ENCODE assay signal across 9 cellular contexts in genomic region chr20:47360207-47360488, GRCh38. TPM values are rescaled to one million over a fixed set of nuclear protein-coding genes. Genes with fewer than 3 reads are reported as not detected.
DNase-seq lines count a peak whose midpoint lies in the region; ATAC-seq, FAIRE-seq and TF ChIP-seq lines count a peak whose summit lies in the region.
"Had no signal": no experiment of that assay in that cellular context is flagged by ENCODE, and none has a peak within 500 bp of the region (broad histone marks: within the 10 kb centered on the region; RNA-seq: fewer than 3 reads in every experiment).

No MANE protein-coding gene starts in this region.

- H3K4me2 ChIP-seq in keratinocyte (ENCODE audit: control insufficient read depth, extremely low read depth, insufficient read depth, low read depth, low read length), result peak overlapping the region; percentile 91

- peak overlapping the region; percentile 70 for H3K27ac ChIP-seq in adipose tissue (ENCODE audit: low read depth, low read length)
- peak overlapping the region; percentile 99 for H3K27ac ChIP-seq in keratinocyte (ENCODE audit: control insufficient read depth, insufficient read depth, low read length)
- H3K27ac ChIP-seq in thyroid gland, result peak overlapping the region; percentile 99 to 100 (median 100)

- peaks cover 65% of the 10 kb centered on the region for H3K4me1 ChIP-seq in keratinocyte (ENCODE audit: control insufficient read depth, extremely low read depth, insufficient read depth, low read length)
- peaks cover 63 to 70% of the 10 kb centered on the region in 2 donors for H3K4me1 ChIP-seq in thyroid gland

- dilution Hi-C loops in keratinocyte (cut with MboI; ENCODE audit: extremely low pct_ligation_motif_present, low sequenced_read_pairs), result no loop called here

- FAIRE-seq in keratinocyte (lab: Jason Lieb, UNC), result no peak

- peaks cover 14% of the 10 kb centered on the region for H3K79me2 ChIP-seq in keratinocyte (ENCODE audit: control insufficient read depth, insufficient read depth, low read length)

- no peaks in the 10 kb centered on the region for H4K20me1 ChIP-seq in keratinocyte (ENCODE audit: control insufficient read depth, extremely low read depth, insufficient read depth, low read length)

- no peak for ATAC-seq in HG02981 (IDR thresholded peaks at IDR 0.05; ENCODE audit: unreplicated experiment)
- no peak for ATAC-seq in HG03139 (IDR thresholded peaks at IDR 0.05; ENCODE audit: unreplicated experiment)
- no peak for ATAC-seq in GM21526 (IDR thresholded peaks at IDR 0.05; ENCODE audit: low FRiP score, unreplicated experiment)

- H3K36me3 ChIP-seq in keratinocyte (ENCODE audit: control insufficient read depth in 2 of 2, extremely low read depth in 1 of 2, insufficient read depth in 2 of 2, low read length in 2 of 2), result no peaks in the 10 kb centered on the region
- no peaks in the 10 kb centered on the region for H3K36me3 ChIP-seq in thyroid gland

- TF ChIP-seq CTCF in keratinocyte (optimal IDR thresholded peaks at IDR 0.05 in 1 of 3, IDR thresholded peaks at IDR 0.05 in 1 of 3, conservative IDR thresholded peaks at IDR 0.05 in 1 of 3; ENCODE audit: extremely low read depth in 1 of 3, insufficient read depth in 2 of 3, low read length in 3 of 3), result no peak
- no peak for TF ChIP-seq CTCF in thyroid gland (IDR thresholded peaks at IDR 0.05)

- no peaks in the 10 kb centered on the region for H3K9me1 ChIP-seq in keratinocyte (ENCODE audit: control insufficient read depth, extremely low read depth, insufficient read depth, low read length)

- DNase-seq in NCI-H748 (lab: John Stamatoyannopoulos, UW; ENCODE audit: unreplicated experiment), result peak; percentile 29
- DNase-seq in NCI-H748 treated with DMSO at 0.1 percent for 48 hours (lab: John Stamatoyannopoulos, UW), result no peak
- DNase-seq in keratinocyte (ENCODE audit: low read depth, low spot score), result no peak
- DNase-seq in thyroid gland, result no peak
- DNase-seq: DND-41 had no signal

- no peaks in the 10 kb centered on the region for H3K9me3 ChIP-seq in keratinocyte (ENCODE audit: control insufficient read depth, low read depth, low read length)
- no peaks in the 10 kb centered on the region for H3K9me3 ChIP-seq in thyroid gland

- H3K27me3 ChIP-seq in keratinocyte (ENCODE audit: control insufficient read depth, extremely low read depth, insufficient read depth, low read length) (no peaks in the 10 kb centered on the region), thyroid gland (no peaks in the 10 kb centered on the region)

- H3K4me3 ChIP-seq in keratinocyte (ENCODE audit: control insufficient read depth in 2 of 3, extremely low read depth in 1 of 3, insufficient read depth in 2 of 3, low read depth in 1 of 3, low read length in 3 of 3) (peak overlapping the region in 2 of 3 experiments; percentile 56 to 60), thyroid gland (replicated peaks in 1 of 3) (no peak overlapping the region)

- intact Hi-C loops in thyroid gland (cut with DNase I), result no loop called here

- TF ChIP-seq POLR2A in thyroid gland (IDR thresholded peaks at IDR 0.05), result no peak

- peak overlapping the region; percentile 84 for H2AFZ ChIP-seq in keratinocyte (ENCODE audit: control insufficient read depth, low read length)

- peak overlapping the region; percentile 86 for H3K9ac ChIP-seq in keratinocyte (ENCODE audit: control insufficient read depth, extremely low read depth, insufficient read depth, low read length)

- 12 to 14% (median 12%) methylated on average over 3 of the region's 3 CpGs for WGBS in adipose tissue, 3 donors
- 44 to 55% methylated on average over 3 of the region's 3 CpGs for WGBS in thyroid gland, 2 donors

RNA-seq across cellular contexts. Expression of gene ZMYND8, which starts 3.6 kb away (rescaled TPM):
- 1 to 10 TPM; 5.0 to 9.1 (median 7.7) TPM for polyA plus RNA-seq in adipose tissue
- polyA plus RNA-seq in keratinocyte, result 30.0 to 42.6 TPM (median 39.8 TPM) in 3 replicates
- polyA plus RNA-seq in keratinocyte (2011; ENCODE audit: low read depth), result 49.3 TPM
- 21.6 and 26.9 TPM in 2 replicates for polyA plus RNA-seq in keratinocyte (2011; cell fraction: cytosol; rRNA removed)
- 95.0 and 95.8 TPM in 2 replicates for polyA plus RNA-seq in keratinocyte (2011; cell fraction: nucleus; rRNA removed)
- 34.7 and 37.8 TPM in 2 replicates for polyA plus RNA-seq in keratinocyte (2012; ENCODE audit: low replicate concordance)
- polyA minus RNA-seq in keratinocyte, result 40.3 to 48.9 TPM (median 40.8 TPM) in 3 replicates
- 21.7 TPM for polyA minus RNA-seq in keratinocyte (2011; cell fraction: cytosol; rRNA and poly(A)+ RNA removed)
- 51.6 and 102 TPM in 2 replicates for polyA minus RNA-seq in keratinocyte (2011; cell fraction: nucleus; rRNA and poly(A)+ RNA removed)
- 10 to 100 TPM; 29.7 to 42.4 (median 30.9) TPM for total RNA-seq in thyroid gland

Comparison
In these comparisons a context has a peak if more than half of its experiments do, and no peak if none do; other contexts are left out.
1. H3K4me3 ChIP-seq: peak in keratinocyte (2 of 3); none in thyroid gland (0 of 3).
2. Peak in every context shown above with its lines, with median percentiles within 50 percentile points of each other: H3K27ac ChIP-seq.